Comparison of ENCODE assay signal across 19 cellular contexts in genomic region chr22:39469326-39469680, GRCh38. TPM values are rescaled to one million over a fixed set of nuclear protein-coding genes. Genes with fewer than 3 reads are reported as not detected.
DNase-seq lines count a peak whose midpoint lies in the region; ATAC-seq and TF ChIP-seq lines count a peak whose summit lies in the region.
"Had no signal": no experiment of that assay in that cellular context is flagged by ENCODE, and none has a peak within 500 bp of the region (broad histone marks: within the 10 kb centered on the region; RNA-seq: fewer than 3 reads in every experiment).

No MANE protein-coding gene starts in this region.

- TF ChIP-seq CTCF in CD14-positive monocyte (IDR thresholded peaks at IDR 0.05) (no peak), nephron (IDR thresholded peaks at IDR 0.05; ENCODE audit: unreplicated experiment in 3 of 3) (no peak), gastrocnemius medialis (IDR thresholded peaks at IDR 0.05 in 4 of 5, conservative IDR thresholded peaks at IDR 0.05 in 1 of 5) (no peak)

- no peak for ATAC-seq in gastrocnemius medialis
- no peak for ATAC-seq in naive thymus-derived CD8-positive, alpha-beta T cell
- ATAC-seq: GM12878; HCT116; left cardiac atrium; stimulated activated effector memory CD8-positive, alpha-beta T cell treated with anti-CD3 and anti-CD28 coated beads, Interleukin-12 subunit alpha, Interleukin-12 subunit beta, amount 100 ng/mL, for 72 hours had no signal

- H3K36me3 ChIP-seq in gastrocnemius medialis = no peaks in the 10 kb centered on the region

- H3K4me1 Mint-ChIP-seq in CD14-positive monocyte (peaks cover 54% of the 10 kb centered on the region), nephron (peaks cover 49% of the 10 kb centered on the region)
- H3K4me1 Mint-ChIP-seq in naive thymus-derived CD8-positive, alpha-beta T cell = peaks cover 21 to 40% (median 37%) of the 10 kb centered on the region in 4 donors

- no peak for DNase-seq in CD14-positive monocyte (ENCODE audit: low spot score)
- peak; percentile 51 for DNase-seq in NCI-H1092 (lab: John Stamatoyannopoulos, UW)
- peak in 2 of 61 donors; percentile 34 to 44 for DNase-seq in caudate nucleus (lab: John Stamatoyannopoulos, UW)
- DNase-seq in gastrocnemius medialis = no peak
- no peak for DNase-seq in AML-193 (lab: John Stamatoyannopoulos, UW)
- DNase-seq in naive thymus-derived CD8-positive, alpha-beta T cell = no peak
- DNase-seq: activated CD4-positive, alpha-beta T cell treated with anti-CD3 and anti-CD28 coated beads, Interleukin-2, amount 50 U/mL, for 1 hour; activated naive CD4-positive, alpha-beta T cell treated with anti-CD3 and anti-CD28 coated beads, Interleukin-2, amount 10 ng/mL, durations not matched to agents 7 days and 5 days; dermis blood vessel endothelial cell; GF-D8; KG1; left cardiac atrium had no signal

- peaks cover 0 to 5% (median 0%) of the 10 kb centered on the region in 7 donors for H3K9me3 Mint-ChIP-seq in CD14-positive monocyte
- no peaks in the 10 kb centered on the region for H3K9me3 Mint-ChIP-seq in nephron
- no peaks in the 10 kb centered on the region for H3K9me3 Mint-ChIP-seq in naive thymus-derived CD8-positive, alpha-beta T cell
- H3K9me3 Mint-ChIP-seq: activated naive CD4-positive, alpha-beta T cell treated with anti-CD3 and anti-CD28 coated beads, Interleukin-2, amount 10 ng/mL, durations not matched to agents 7 days and 5 days; stimulated activated effector memory CD8-positive, alpha-beta T cell treated with anti-CD3 and anti-CD28 coated beads, Interleukin-12 subunit alpha, Interleukin-12 subunit beta, amount 100 ng/mL, for 72 hours; type B pancreatic cell had no signal

- H3K27me3 Mint-ChIP-seq in CD14-positive monocyte (ENCODE audit: low read depth in 3 of 3) (peaks cover 2 to 18% (median 6%) of the 10 kb centered on the region in 3 donors), nephron (ENCODE audit: low read depth) (peaks cover 3% of the 10 kb centered on the region)
- no peaks in the 10 kb centered on the region for H3K27me3 Mint-ChIP-seq in naive thymus-derived CD8-positive, alpha-beta T cell
- H3K27me3 Mint-ChIP-seq: type B pancreatic cell had no signal

- H3K36me3 Mint-ChIP-seq in CD14-positive monocyte (no peaks in the 10 kb centered on the region), nephron (ENCODE audit: low read depth) (no peaks in the 10 kb centered on the region)
- H3K36me3 Mint-ChIP-seq in naive thymus-derived CD8-positive, alpha-beta T cell = no peaks in the 10 kb centered on the region
- H3K36me3 Mint-ChIP-seq: stimulated activated effector memory CD8-positive, alpha-beta T cell treated with anti-CD3 and anti-CD28 coated beads, Interleukin-12 subunit alpha, Interleukin-12 subunit beta, amount 100 ng/mL, for 72 hours; type B pancreatic cell had no signal

- H3K4me1 ChIP-seq in gastrocnemius medialis = peaks cover 8 to 15% of the 10 kb centered on the region in 2 donors

- in situ Hi-C loops in gastrocnemius medialis (cut with MboI; ENCODE audit: low sequenced_read_pairs in 4 of 4) = no loop called here

- H3K27ac ChIP-seq in caudate nucleus (ENCODE audit: low read depth, low read length) (peak overlapping the region; percentile 100), gastrocnemius medialis (no peak overlapping the region)
- H3K27ac ChIP-seq: epithelial cell of prostate had no signal

- intact Hi-C loops in CD14-positive monocyte (cut with micrococcal nuclease) (no loop called here), gastrocnemius medialis (cut with DNase I; ENCODE audit: low total_unique reads) (no loop called here)

- H3K4me3 Mint-ChIP-seq in CD14-positive monocyte = peak overlapping the region in 1 of 2 donors; percentile 46
- H3K4me3 Mint-ChIP-seq in nephron = no peak overlapping the region
- H3K4me3 Mint-ChIP-seq in naive thymus-derived CD8-positive, alpha-beta T cell = no peak overlapping the region
- H3K4me3 Mint-ChIP-seq: activated naive CD4-positive, alpha-beta T cell treated with anti-CD3 and anti-CD28 coated beads, Interleukin-2, amount 10 ng/mL, durations not matched to agents 7 days and 5 days; stimulated activated effector memory CD8-positive, alpha-beta T cell treated with anti-CD3 and anti-CD28 coated beads, Interleukin-12 subunit alpha, Interleukin-12 subunit beta, amount 100 ng/mL, for 72 hours had no signal

- H3K4me3 ChIP-seq in gastrocnemius medialis = no peak overlapping the region
- H3K4me3 ChIP-seq: GM12878 had no signal

- POLR2A ChIA-PET in naive thymus-derived CD8-positive, alpha-beta T cell (lab: Charles Lee) = interaction anchor here (2.0 kb wide), 1 partner anchor 9 kb away, joined by 7 read pairs; no protein-coding TSS in a partner anchor

- H3K27ac Mint-ChIP-seq in CD14-positive monocyte = peak overlapping the region in 4 of 7 donors; percentile 35 to 76 (median 44)
- peak overlapping the region; percentile 73 to 98 (median 88) for H3K27ac Mint-ChIP-seq in nephron
- H3K27ac Mint-ChIP-seq in naive thymus-derived CD8-positive, alpha-beta T cell = peak overlapping the region in 1 of 10 donors; percentile 28
- H3K27ac Mint-ChIP-seq: activated naive CD4-positive, alpha-beta T cell treated with anti-CD3 and anti-CD28 coated beads, Interleukin-2, amount 10 ng/mL, durations not matched to agents 7 days and 5 days had no signal

- H3K9me3 ChIP-seq in gastrocnemius medialis = no peaks in the 10 kb centered on the region

- TF ChIP-seq POLR2A in gastrocnemius medialis (IDR thresholded peaks at IDR 0.05) = no peak

- H3K27me3 ChIP-seq in gastrocnemius medialis = no peaks in the 10 kb centered on the region

RNA-seq across cellular contexts. Expression of gene MGAT3, which starts 12.5 kb away (rescaled TPM):
- not detected for polyA plus RNA-seq in CD14-positive monocyte
- 1 to 10 TPM in 1 of 4 donors, under 1 TPM in 3; 0.55 to 1.0 (median 0.59) TPM for total RNA-seq in gastrocnemius medialis
- under 1 TPM; 0.36 to 0.55 TPM for total RNA-seq in naive thymus-derived CD8-positive, alpha-beta T cell
- polyA plus RNA-seq in naive thymus-derived CD8-positive, alpha-beta T cell = under 1 TPM; 0.05 to 0.27 (median 0.11) TPM
- total RNA-seq: RPMI7951 had no signal

RNA-seq across cellular contexts. Expression of gene MIEF1, which starts 32.8 kb away (rescaled TPM):
- 10 to 100 TPM; 13.3 to 14.0 TPM for polyA plus RNA-seq in CD14-positive monocyte
- 10 to 100 TPM; 11.4 to 25.4 (median 12.9) TPM for total RNA-seq in gastrocnemius medialis
- 10 to 100 TPM; 41.8 to 47.8 TPM for total RNA-seq in naive thymus-derived CD8-positive, alpha-beta T cell
- 10 to 100 TPM; 22.2 to 35.8 (median 25.9) TPM for polyA plus RNA-seq in naive thymus-derived CD8-positive, alpha-beta T cell

RNA-seq across cellular contexts. Expression of gene ATF4, which starts 51.1 kb away (rescaled TPM):
- 10 to 100 TPM; 55.1 to 59.0 TPM for polyA plus RNA-seq in CD14-positive monocyte
- 100 to 1,000 TPM; 480 to 666 (median 533) TPM for total RNA-seq in gastrocnemius medialis
- 100 to 1,000 TPM; 301 to 312 TPM for total RNA-seq in naive thymus-derived CD8-positive, alpha-beta T cell
- polyA plus RNA-seq in naive thymus-derived CD8-positive, alpha-beta T cell = 100 to 1,000 TPM in 1 of 3 donors, 10 to 100 TPM in 2; 51.9 to 122 (median 61.0) TPM
